ENCODE assay signal across 9 cellular contexts in the genomic region with DNA sequence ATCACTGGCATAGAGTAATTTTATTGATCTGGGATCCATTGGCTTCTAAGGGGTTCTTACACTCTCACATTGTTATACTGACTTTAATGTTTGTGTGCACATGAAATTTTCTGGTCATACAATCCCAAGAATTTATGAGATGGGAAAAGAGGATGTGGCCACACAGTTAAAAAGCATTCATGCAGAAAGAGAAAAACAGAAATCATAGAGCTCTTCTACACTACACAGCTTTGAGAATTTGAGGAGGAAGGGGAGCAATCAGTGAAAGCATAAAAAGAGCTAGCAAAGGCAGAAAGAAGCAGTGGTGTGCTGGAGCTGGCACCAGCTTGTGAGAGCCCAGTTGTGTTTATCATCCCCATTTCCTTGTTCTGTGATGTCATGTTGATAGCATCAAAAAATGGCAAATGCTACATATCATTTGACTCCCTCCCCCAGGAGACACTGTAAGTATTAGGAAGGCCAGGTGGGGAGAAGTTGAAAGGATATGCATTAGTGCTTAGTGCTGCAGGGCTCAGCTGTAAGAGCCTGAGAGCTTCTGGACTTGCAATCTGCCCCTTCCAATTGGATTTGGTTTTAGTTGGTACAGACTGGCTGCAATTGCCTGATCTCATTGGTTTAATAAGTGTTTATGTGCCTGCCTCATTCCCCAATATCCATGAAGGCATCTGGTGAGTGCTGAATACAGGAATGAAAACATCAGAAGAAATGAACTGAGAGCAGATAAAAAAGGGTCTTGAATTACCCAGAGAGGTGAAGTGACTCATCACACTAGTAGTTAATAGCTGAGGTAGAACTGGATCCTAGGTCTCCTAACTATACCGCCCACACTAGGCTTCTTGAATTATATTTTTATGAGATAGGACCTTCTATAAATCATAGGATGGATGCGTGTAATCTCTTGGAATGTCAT. TPM values are rescaled to one million over a fixed set of nuclear protein-coding genes. Genes with fewer than 3 reads are reported as not detected.
DNase-seq lines count a peak whose midpoint lies in the region; ATAC-seq and TF ChIP-seq lines count a peak whose summit lies in the region.
"Had no signal": no experiment of that assay in that cellular context is flagged by ENCODE, and none has a peak within 500 bp of the region (broad histone marks: within the 10 kb centered on the region; RNA-seq: fewer than 3 reads in every experiment).

No MANE protein-coding gene starts in this region.

- peaks cover 35% of the 10 kb centered on the region for H3K4me1 ChIP-seq in PC-3 (ENCODE audit: insufficient read depth, low read length)

- H3K27me3 ChIP-seq in PC-3 (ENCODE audit: low read length): no peaks in the 10 kb centered on the region

- BruUV-seq in PC-3 (replicated peaks; lab: Mats Ljungman, UMichigan): no TSS peak

- H2AFZ ChIP-seq in PC-3 (ENCODE audit: low read length): no peak overlapping the region

- H3K36me3 ChIP-seq in PC-3 (ENCODE audit: low read depth, low read length): no peaks in the 10 kb centered on the region

- CTCF ChIA-PET in PC-3 (lab: Charles Lee): interaction anchor here (0.6 kb wide), 1 partner anchor 82 kb away, joined by 9 read pairs; no protein-coding TSS in a partner anchor

- no peak for TF ChIP-seq POLR2A in GM18505 (IDR thresholded peaks at IDR 0.05; ENCODE audit: borderline replicate concordance, extremely low read depth, insufficient read depth, insufficient read length)

- DNase-seq in activated naive CD4-positive, alpha-beta T cell (lab: John Stamatoyannopoulos, UW): no peak
- DNase-seq in PC-3 (peak; percentile 49), fibroblast of villous mesenchyme (ENCODE audit: low read depth) (peak; percentile 81), SHP77 (lab: John Stamatoyannopoulos, UW) (no peak), NCI-H2196 (lab: John Stamatoyannopoulos, UW; ENCODE audit: unreplicated experiment) (no peak)
- no peak for DNase-seq in stimulated activated naive B cell treated with anti-CD40 and anti-IgM and Interleukin-4, amounts not matched to agents 10 μg/mL and 1 μg/mL and 100 μg/mL, for 72 hours
- DNase-seq: C1 segment of cervical spinal cord had no signal

- H4K20me1 ChIP-seq in PC-3 (ENCODE audit: low read length): no peaks in the 10 kb centered on the region

- intact Hi-C loops in PC-3 (cut with micrococcal nuclease): loop anchor here (2.0 kb wide), 1 partner anchor 31 kb away; a partner anchor contains a TSS

- no peaks in the 10 kb centered on the region for H3K79me2 ChIP-seq in PC-3 (ENCODE audit: low read length)

- H3K9ac ChIP-seq in PC-3 (ENCODE audit: low read length): no peak overlapping the region

- H3K9me3 ChIP-seq in PC-3 (ENCODE audit: low read length): no peaks in the 10 kb centered on the region

- no peaks in the 10 kb centered on the region for H3K9me3 Mint-ChIP-seq in activated naive CD4-positive, alpha-beta T cell treated with anti-CD3 and anti-CD28 coated beads, Interleukin-2, amount 50 U/mL, for 24 hours
- no peaks in the 10 kb centered on the region for H3K9me3 Mint-ChIP-seq in stimulated activated naive B cell treated with anti-CD40 and anti-IgM and Interleukin-4, amounts not matched to agents 10 μg/mL and 1 μg/mL and 100 μg/mL, for 72 hours

- no peak overlapping the region for H3K27ac ChIP-seq in PC-3 (ENCODE audit: low read length)

- peak overlapping the region; percentile 25 for H3K4me2 ChIP-seq in PC-3 (ENCODE audit: low read length)

- POLR2A ChIA-PET in PC-3 (lab: Charles Lee; ENCODE audit: unreplicated experiment): no interaction called here

- no peaks in the 10 kb centered on the region for H3F3A ChIP-seq in PC-3 (ENCODE audit: low read length, unreplicated experiment)

- H3K4me3 ChIP-seq in PC-3 (ENCODE audit: low read length) (no peak overlapping the region), fibroblast of villous mesenchyme (ENCODE audit: low read depth, low read length) (no peak overlapping the region)

- no peak overlapping the region for H3K27ac Mint-ChIP-seq in activated naive CD4-positive, alpha-beta T cell treated with anti-CD3 and anti-CD28 coated beads, Interleukin-2, amount 50 U/mL, for 24 hours
- H3K27ac Mint-ChIP-seq in stimulated activated naive B cell treated with anti-CD40 and anti-IgM and Interleukin-4, amounts not matched to agents 10 μg/mL and 1 μg/mL and 100 μg/mL, for 72 hours: peak overlapping the region; percentile 51

- no peaks in the 10 kb centered on the region for H3K27me3 Mint-ChIP-seq in activated naive CD4-positive, alpha-beta T cell treated with anti-CD3 and anti-CD28 coated beads, Interleukin-2, amount 50 U/mL, for 24 hours
- H3K27me3 Mint-ChIP-seq in stimulated activated naive B cell treated with anti-CD40 and anti-IgM and Interleukin-4, amounts not matched to agents 10 μg/mL and 1 μg/mL and 100 μg/mL, for 72 hours: no peaks in the 10 kb centered on the region

- peak overlapping the region; percentile 3 for H3K4me3 Mint-ChIP-seq in activated naive CD4-positive, alpha-beta T cell treated with anti-CD3 and anti-CD28 coated beads, Interleukin-2, amount 50 U/mL, for 24 hours
- H3K4me3 Mint-ChIP-seq in stimulated activated naive B cell treated with anti-CD40 and anti-IgM and Interleukin-4, amounts not matched to agents 10 μg/mL and 1 μg/mL and 100 μg/mL, for 72 hours: no peak overlapping the region

- H3K9me2 ChIP-seq in PC-3 (replicated peaks; ENCODE audit: low read length): no peaks in the 10 kb centered on the region

- ATAC-seq in PC-3 (peak; percentile 60), GM18505 (IDR thresholded peaks at IDR 0.05; ENCODE audit: unreplicated experiment) (no peak)
- ATAC-seq in stimulated activated naive B cell treated with anti-CD40 and anti-IgM and Interleukin-4, amounts not matched to agents 10 μg/mL and 1 μg/mL and 100 μg/mL, for 72 hours (replicated peaks): no peak

- peaks cover 47% of the 10 kb centered on the region for H3K4me1 Mint-ChIP-seq in activated naive CD4-positive, alpha-beta T cell treated with anti-CD3 and anti-CD28 coated beads, Interleukin-2, amount 50 U/mL, for 24 hours
- H3K4me1 Mint-ChIP-seq in stimulated activated naive B cell treated with anti-CD40 and anti-IgM and Interleukin-4, amounts not matched to agents 10 μg/mL and 1 μg/mL and 100 μg/mL, for 72 hours: peaks cover 17 to 32% of the 10 kb centered on the region in 2 donors

- no peak for TF ChIP-seq CTCF in PC-3 (conservative IDR thresholded peaks at IDR 0.05; ENCODE audit: low read depth, low read length)
- no peak for TF ChIP-seq CTCF in fibroblast of villous mesenchyme (IDR thresholded peaks at IDR 0.05; ENCODE audit: insufficient read depth, low read depth, low read length)

- H3K36me3 Mint-ChIP-seq in activated naive CD4-positive, alpha-beta T cell treated with anti-CD3 and anti-CD28 coated beads, Interleukin-2, amount 50 U/mL, for 24 hours: no peaks in the 10 kb centered on the region
- H3K36me3 Mint-ChIP-seq in stimulated activated naive B cell treated with anti-CD40 and anti-IgM and Interleukin-4, amounts not matched to agents 10 μg/mL and 1 μg/mL and 100 μg/mL, for 72 hours: no peaks in the 10 kb centered on the region

RNA-seq across cellular contexts. Expression of a gene that starts 30.9 kb away (rescaled TPM):
- total RNA-seq in PC-3 (2014; rRNA removed) (14.2 and 16.3 TPM in 2 replicates), fibroblast of villous mesenchyme (370 and 720 TPM in 2 replicates)

Comparison
In these comparisons a context has a peak if more than half of its experiments do, and no peak if none do; other contexts are left out.
1. DNase-seq: peak in PC-3 (single experiment) and fibroblast of villous mesenchyme (single experiment); none in activated naive CD4-positive, alpha-beta T cell (0 of 4), stimulated activated naive B cell treated with anti-CD40 and anti-IgM and Interleukin-4, amounts not matched to agents 10 μg/mL and 1 μg/mL and 100 μg/mL, for 72 hours (single experiment), SHP77 (0 of 2) and NCI-H2196 (single experiment).
2. RNA of a gene that starts 30.9 kb away (total RNA-seq): 370 to 720 TPM in fibroblast of villous mesenchyme; 14.2 to 16.3 TPM in PC-3; every median in the first group is over 10 times any median in the second.